ENCODE assay signal across 8 cellular contexts in the genomic region with DNA sequence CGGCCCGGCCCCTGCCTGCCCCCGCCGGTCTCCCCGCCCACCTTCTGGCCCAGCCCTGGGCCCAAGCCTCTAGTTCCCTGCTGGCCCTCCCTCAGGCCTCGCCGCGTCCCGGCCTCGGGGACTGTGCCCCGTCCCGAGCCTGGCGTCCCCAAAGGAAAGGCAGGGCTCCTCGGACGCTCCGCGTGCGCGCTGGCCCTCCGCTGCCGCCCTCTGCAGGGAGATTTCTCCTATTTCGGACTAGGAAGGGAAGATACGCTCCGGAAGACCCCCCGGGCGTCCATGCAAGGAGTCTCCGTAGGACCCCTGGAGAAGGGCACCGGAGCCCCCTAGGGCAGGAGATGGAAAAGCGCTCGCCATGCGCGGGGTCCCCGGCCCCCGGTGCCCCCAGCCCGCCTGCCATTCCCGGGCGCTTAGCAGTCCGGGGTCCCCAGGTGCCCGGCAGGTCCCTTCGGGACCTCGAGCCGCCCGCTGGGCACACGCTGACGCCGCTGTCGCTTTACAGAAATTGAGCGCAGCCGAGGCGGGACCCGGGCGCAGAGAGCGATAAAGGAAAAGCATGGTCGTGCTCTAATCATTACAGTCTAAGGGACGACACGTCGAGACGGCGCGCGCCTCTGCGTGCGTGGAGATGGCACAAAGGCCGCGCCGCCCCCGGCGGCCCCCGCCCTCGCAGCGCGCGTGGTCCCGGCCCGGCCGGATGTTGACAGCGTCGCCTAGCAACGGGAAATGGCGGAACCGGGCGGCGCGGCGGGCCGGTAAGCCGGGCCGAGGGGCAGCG. TPM values are rescaled to one million over a fixed set of nuclear protein-coding genes. Genes with fewer than 3 reads are reported as not detected.
A peak's percentile ranks its signal among the peaks of the same experiment; 100 is the strongest.
DNase-seq lines count a peak whose midpoint lies in the region; ATAC-seq and TF ChIP-seq lines count a peak whose summit lies in the region.

A gene with protein sequence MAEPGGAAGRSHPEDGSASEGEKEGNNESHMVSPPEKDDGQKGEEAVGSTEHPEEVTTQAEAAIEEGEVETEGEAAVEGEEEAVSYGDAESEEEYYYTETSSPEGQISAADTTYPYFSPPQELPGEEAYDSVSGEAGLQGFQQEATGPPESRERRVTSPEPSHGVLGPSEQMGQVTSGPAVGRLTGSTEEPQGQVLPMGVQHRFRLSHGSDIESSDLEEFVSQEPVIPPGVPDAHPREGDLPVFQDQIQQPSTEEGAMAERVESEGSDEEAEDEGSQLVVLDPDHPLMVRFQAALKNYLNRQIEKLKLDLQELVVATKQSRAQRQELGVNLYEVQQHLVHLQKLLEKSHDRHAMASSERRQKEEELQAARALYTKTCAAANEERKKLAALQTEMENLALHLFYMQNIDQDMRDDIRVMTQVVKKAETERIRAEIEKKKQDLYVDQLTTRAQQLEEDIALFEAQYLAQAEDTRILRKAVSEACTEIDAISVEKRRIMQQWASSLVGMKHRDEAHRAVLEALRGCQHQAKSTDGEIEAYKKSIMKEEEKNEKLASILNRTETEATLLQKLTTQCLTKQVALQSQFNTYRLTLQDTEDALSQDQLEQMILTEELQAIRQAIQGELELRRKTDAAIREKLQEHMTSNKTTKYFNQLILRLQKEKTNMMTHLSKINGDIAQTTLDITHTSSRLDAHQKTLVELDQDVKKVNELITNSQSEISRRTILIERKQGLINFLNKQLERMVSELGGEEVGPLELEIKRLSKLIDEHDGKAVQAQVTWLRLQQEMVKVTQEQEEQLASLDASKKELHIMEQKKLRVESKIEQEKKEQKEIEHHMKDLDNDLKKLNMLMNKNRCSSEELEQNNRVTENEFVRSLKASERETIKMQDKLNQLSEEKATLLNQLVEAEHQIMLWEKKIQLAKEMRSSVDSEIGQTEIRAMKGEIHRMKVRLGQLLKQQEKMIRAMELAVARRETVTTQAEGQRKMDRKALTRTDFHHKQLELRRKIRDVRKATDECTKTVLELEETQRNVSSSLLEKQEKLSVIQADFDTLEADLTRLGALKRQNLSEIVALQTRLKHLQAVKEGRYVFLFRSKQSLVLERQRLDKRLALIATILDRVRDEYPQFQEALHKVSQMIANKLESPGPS (plus strand): TSS at position 706 of the 778 bp plus-strand sequence. CDS start 21 bp downstream, at position 727.

- peak; percentile 81 for DNase-seq in Ammon's horn (ENCODE audit: low spot score)
- peak; percentile 37 for DNase-seq in NCI-H1048 (lab: John Stamatoyannopoulos, UW)
- DNase-seq in SW480 (ENCODE audit: low spot score), result peak; percentile 81
- peak; percentile 91 for DNase-seq in left cardiac atrium
- peak; percentile 64 to 95 (median 74) for DNase-seq in posterior cingulate gyrus
- DNase-seq in upper lobe of left lung, result peak; percentile 85 to 97

- TF ChIP-seq EP300 in upper lobe of left lung (IDR thresholded peaks at IDR 0.05), result peak in 1 of 4 donors; percentile 28

- TF ChIP-seq CTCF in upper lobe of left lung (IDR thresholded peaks at IDR 0.05), result no peak

- H3K4me1 ChIP-seq in upper lobe of left lung, result peaks cover 8 to 26% (median 14%) of the 10 kb centered on the region in 4 donors

- 0 to 1% (median 0%) methylated on average over 67 to 89 of the region's 89 CpGs for WGBS in adipose tissue, 3 donors
- WGBS in upper lobe of left lung, 2 donors, result 0 to 5% methylated on average over 4 to 31 of the region's 89 CpGs

- H3K4me3 ChIP-seq in upper lobe of left lung, result peak within 1 kb of the TSS; percentile 72 to 94 (median 88)

- H3K9me3 ChIP-seq in upper lobe of left lung, result no peaks in the 10 kb centered on the region

- peaks cover 0 to 5% (median 0%) of the 10 kb centered on the region in 4 donors for H3K36me3 ChIP-seq in upper lobe of left lung

- peak within 1 kb of the TSS; percentile 93 for H3K27ac ChIP-seq in adipose tissue (ENCODE audit: low read depth, low read length)
- peak within 1 kb of the TSS; percentile 84 to 95 (median 91) for H3K27ac ChIP-seq in upper lobe of left lung

- peak in 2 of 4 donors; percentile 40 to 57 for TF ChIP-seq POLR2A in upper lobe of left lung (IDR thresholded peaks at IDR 0.05)

- H3K27me3 ChIP-seq in upper lobe of left lung, result no peaks in the 10 kb centered on the region

- intact Hi-C loops in left cardiac atrium (cut with DNase I) (no loop called here), posterior cingulate gyrus (cut with DNase I) (no loop called here)

- ATAC-seq in GM19463 (IDR thresholded peaks at IDR 0.05; ENCODE audit: unreplicated experiment) (peak; percentile 57), left cardiac atrium (peak; percentile 96 to 97), upper lobe of left lung (ENCODE audit: low FRiP score in 2 of 2) (peak; percentile 95 to 97)

RNA-seq across cellular contexts. Expression of the gene that starts here (rescaled TPM):
- polyA plus RNA-seq in adipose tissue, result 1 to 10 TPM; 1.4 to 2.9 (median 2.1) TPM
- total RNA-seq in left cardiac atrium (1 to 10 TPM; 5.9 to 9.8 TPM), upper lobe of left lung (10 to 100 TPM in 5 of 6 donors, 1 to 10 TPM in 1; 4.1 to 96.4 (median 24.2) TPM)

Comparison
In these comparisons a context has a peak if more than half of its experiments do, and no peak if none do; other contexts are left out.
1. Peak in every context shown above with its lines: DNase-seq, ATAC-seq, H3K4me3 ChIP-seq and H3K27ac ChIP-seq.
2. DNase-seq: peak in every context shown above with its lines; median percentile 91 in left cardiac atrium; 91 in upper lobe of left lung; 81 in Ammon's horn; 81 in SW480; 74 in posterior cingulate gyrus; 37 in NCI-H1048.